ENCODE assay signal across 1 cellular context in the genomic region with DNA sequence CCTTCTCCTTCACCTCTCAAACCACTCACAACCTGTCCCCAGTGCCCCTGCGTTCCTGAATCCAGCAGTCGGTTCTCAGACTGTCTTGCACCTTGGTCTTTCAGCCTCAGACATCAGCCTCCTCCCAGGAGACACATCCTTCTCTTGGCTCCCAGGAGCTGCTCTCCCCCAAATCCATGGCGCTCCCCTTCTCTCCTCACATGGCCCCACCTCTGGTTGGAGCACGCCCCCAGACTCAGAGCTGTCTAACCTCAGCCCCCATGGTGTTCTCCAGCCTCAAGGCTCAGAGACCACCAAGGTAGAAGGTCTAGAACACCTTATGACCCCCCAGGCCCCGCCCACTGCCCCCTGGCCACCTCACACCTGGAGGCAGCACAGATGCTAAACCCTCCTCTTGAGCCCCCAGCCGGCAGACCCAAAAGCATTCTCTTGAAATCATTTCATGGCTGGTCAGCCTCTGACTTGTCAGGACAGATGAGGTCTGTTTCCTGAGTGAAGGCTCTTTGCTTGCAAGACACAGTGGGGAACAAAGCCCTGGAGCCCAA.
TF ChIP-seq lines count a peak whose summit lies in the region.

No MANE protein-coding gene starts in this region.

TF ChIP-seq in H1, 55 proteins besides CTCF, POLR2A, EP300 and RAD21:
- TF ChIP-seq SRF (IDR thresholded peaks at IDR 0.05; ENCODE audit: low read depth, low read length) (no peak), CTBP2 (IDR thresholded peaks at IDR 0.05; ENCODE audit: borderline replicate concordance, insufficient read depth, insufficient read length, low read length) (no peak), BCL11A (IDR thresholded peaks at IDR 0.05; ENCODE audit: low read depth in 2 of 2, low read length in 2 of 2) (no peak), CHD2 (IDR thresholded peaks at IDR 0.05; ENCODE audit: low read length) (no peak), TAF1 (IDR thresholded peaks at IDR 0.05; ENCODE audit: low read depth, low read length) (no peak), TBP (IDR thresholded peaks at IDR 0.05; ENCODE audit: low read depth, low read length) (no peak), CBX5 (IDR thresholded peaks at IDR 0.05; ENCODE audit: low read depth, low read length) (no peak), HDAC6 (IDR thresholded peaks at IDR 0.05; ENCODE audit: low read depth, low read length) (no peak), CEBPB (IDR thresholded peaks at IDR 0.05; ENCODE audit: low read depth, low read length) (no peak), KDM5A (IDR thresholded peaks at IDR 0.05; ENCODE audit: low read length) (no peak), CHD1 (IDR thresholded peaks at IDR 0.05; ENCODE audit: low read depth, low read length) (no peak), SUZ12 (IDR thresholded peaks at IDR 0.05; ENCODE audit: low read length) (no peak), RFX5 (IDR thresholded peaks at IDR 0.05; ENCODE audit: borderline replicate concordance, low read depth, low read length) (no peak), MAFK (IDR thresholded peaks at IDR 0.05; ENCODE audit: low read depth, low read length) (no peak)
- TF ChIP-seq, protein P1, sequence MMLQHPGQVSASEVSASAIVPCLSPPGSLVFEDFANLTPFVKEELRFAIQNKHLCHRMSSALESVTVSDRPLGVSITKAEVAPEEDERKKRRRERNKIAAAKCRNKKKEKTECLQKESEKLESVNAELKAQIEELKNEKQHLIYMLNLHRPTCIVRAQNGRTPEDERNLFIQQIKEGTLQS (IDR thresholded peaks at IDR 0.05; ENCODE audit: insufficient read depth, low read depth, low read length), result no peak
